In genomic region chr2:42792583-42793313, GRCh38 we compare ENCODE assay signal across 1 cellular context.
TF ChIP-seq lines count a peak whose summit lies in the region.

HAAO (minus strand) TSS chr2:42792583; CDS start chr2:42792536, 47 bp downstream.

TF ChIP-seq in HepG2, 621 proteins besides CTCF, POLR2A, EP300 and RAD21 (continued from another document and continues in another):
- TF ChIP-seq SP1 (IDR thresholded peaks at IDR 0.05) (no peak), SP1 (CRISPR knock-in tag; IDR thresholded peaks at IDR 0.05) (peak; percentile 86), ZUFSP (CRISPR knock-in tag; IDR thresholded peaks at IDR 0.05; ENCODE audit: borderline replicate concordance) (0 out of 2 replicates have a peak, but pooled peaks have one; percentile 48), HMG20B (CRISPR knock-in tag; conservative IDR thresholded peaks at IDR 0.05) (no peak; the same call in 1 of the 2 replicates), FOXA3 (CRISPR knock-in tag; IDR thresholded peaks at IDR 0.05) (peak; percentile 91), ZSCAN25 (CRISPR knock-in tag; IDR thresholded peaks at IDR 0.05) (peak; percentile 87), MXD3 (CRISPR knock-in tag; IDR thresholded peaks at IDR 0.05) (peak; percentile 90), ZNF383 (CRISPR knock-in tag; IDR thresholded peaks at IDR 0.05; ENCODE audit: borderline replicate concordance) (peak; percentile 97; the same call in 1 of the 2 replicates), ZNF326 (CRISPR knock-in tag; IDR thresholded peaks at IDR 0.05; ENCODE audit: borderline replicate concordance) (no peak), ZBTB42 (CRISPR knock-in tag; IDR thresholded peaks at IDR 0.05) (peak; percentile 93), GPN1 (CRISPR knock-in tag; IDR thresholded peaks at IDR 0.05; ENCODE audit: borderline replicate concordance) (0 out of 2 replicates have a peak, but pooled peaks have one; percentile 32), ZNF878 (CRISPR knock-in tag; IDR thresholded peaks at IDR 0.05) (peak; percentile 94; the same call in 1 of the 2 replicates), ZNF703 (CRISPR knock-in tag; IDR thresholded peaks at IDR 0.05; ENCODE audit: borderline replicate concordance) (peak; percentile 99), ZBTB44 (CRISPR knock-in tag; IDR thresholded peaks at IDR 0.05) (no peak), RFXAP (CRISPR knock-in tag; IDR thresholded peaks at IDR 0.05; ENCODE audit: borderline replicate concordance) (peak; percentile 93), ZNF883 (CRISPR knock-in tag; IDR thresholded peaks at IDR 0.05; ENCODE audit: not compliant biosample characterization) (peak; percentile 82), KDM3A (CRISPR knock-in tag; IDR thresholded peaks at IDR 0.05; ENCODE audit: low read depth) (peak; percentile 99), FOXO1 (CRISPR knock-in tag; IDR thresholded peaks at IDR 0.05) (peak; percentile 94), IKZF1 (IDR thresholded peaks at IDR 0.05) (no peak), RNF2 (conservative IDR thresholded peaks at IDR 0.05; ENCODE audit: low read depth) (0 out of 2 replicates have a peak, but pooled peaks have one; percentile 47), ONECUT2 (CRISPR knock-in tag; IDR thresholded peaks at IDR 0.05) (peak; percentile 68), RFX3 (CRISPR knock-in tag; IDR thresholded peaks at IDR 0.05) (peak; percentile 50; the same call in 1 of the 2 replicates), PREB (CRISPR knock-in tag; IDR thresholded peaks at IDR 0.05) (0 out of 2 replicates have a peak, but pooled peaks have one; percentile 59), ZNF337 (CRISPR knock-in tag; IDR thresholded peaks at IDR 0.05; ENCODE audit: borderline replicate concordance, low read depth) (0 out of 2 replicates have a peak, but pooled peaks have one; percentile 36), TCF12 (IDR thresholded peaks at IDR 0.05) (no peak), TCF12 (CRISPR knock-in tag; IDR thresholded peaks at IDR 0.05) (peak; percentile 97), ZFYVE20 (CRISPR knock-in tag; IDR thresholded peaks at IDR 0.05; ENCODE audit: borderline replicate concordance, low read depth) (peak; percentile 81; the same call in 1 of the 2 replicates), CSRNP2 (CRISPR knock-in tag; conservative IDR thresholded peaks at IDR 0.05; ENCODE audit: low read depth) (peak; percentile 76; the same call in 1 of the 2 replicates), NBN (conservative IDR thresholded peaks at IDR 0.05) (no peak), KAT2B (IDR thresholded peaks at IDR 0.05; ENCODE audit: borderline replicate concordance, low read depth, low read length) (no peak), GTF3A (CRISPR knock-in tag; conservative IDR thresholded peaks at IDR 0.05) (no peak; the same call in 1 of the 2 replicates), BHLHE40 (IDR thresholded peaks at IDR 0.05; ENCODE audit: low read length) (peak; percentile 70; the same call in 1 of the 2 replicates), ZNF605 (CRISPR knock-in tag; IDR thresholded peaks at IDR 0.05) (peak; percentile 78), ZFP36L1 (CRISPR knock-in tag; IDR thresholded peaks at IDR 0.05) (peak; percentile 79; the same call in 1 of the 2 replicates), ZC3H4 (CRISPR knock-in tag; IDR thresholded peaks at IDR 0.05; ENCODE audit: borderline replicate concordance) (peak; percentile 76; the same call in 1 of the 2 replicates), DMAP1 (CRISPR knock-in tag; IDR thresholded peaks at IDR 0.05) (peak; percentile 97), ZFP1 (CRISPR knock-in tag; IDR thresholded peaks at IDR 0.05) (peak; percentile 92), CBFB (CRISPR knock-in tag; IDR thresholded peaks at IDR 0.05) (peak; percentile 92), NCOA1 (CRISPR knock-in tag; IDR thresholded peaks at IDR 0.05) (peak; percentile 98), DMTF1 (CRISPR knock-in tag; IDR thresholded peaks at IDR 0.05) (no peak; the same call in 1 of the 2 replicates), RBM39 (IDR thresholded peaks at IDR 0.05; ENCODE audit: low read depth, low read length, poor library complexity, severe bottlenecking) (peak; percentile 75), TAF15 (IDR thresholded peaks at IDR 0.05; ENCODE audit: low read depth, low read length, poor library complexity, severe bottlenecking) (peak; percentile 97), ZNF224 (CRISPR knock-in tag; IDR thresholded peaks at IDR 0.05) (peak; percentile 98), ZNF784 (CRISPR knock-in tag; IDR thresholded peaks at IDR 0.05; ENCODE audit: borderline replicate concordance) (peak; percentile 97; the same call in 1 of the 2 replicates), HDAC2 (CRISPR knock-in tag; IDR thresholded peaks at IDR 0.05) (peak; percentile 96), ZNF20 (CRISPR knock-in tag; IDR thresholded peaks at IDR 0.05) (no peak), NR2F2 (IDR thresholded peaks at IDR 0.05; ENCODE audit: borderline replicate concordance, low read depth) (peak; percentile 67; the same call in 1 of the 2 replicates), ZNF616 (CRISPR knock-in tag; IDR thresholded peaks at IDR 0.05; ENCODE audit: low read depth) (peak; percentile 97), MEIS1 (CRISPR knock-in tag; IDR thresholded peaks at IDR 0.05; ENCODE audit: borderline replicate concordance) (peak; percentile 90), ATAD3A (CRISPR knock-in tag; IDR thresholded peaks at IDR 0.05) (0 out of 2 replicates have a peak, but pooled peaks have one; percentile 43), TMF1 (CRISPR knock-in tag; IDR thresholded peaks at IDR 0.05; ENCODE audit: low read depth) (peak; percentile 61; the same call in 1 of the 2 replicates), GMEB1 (CRISPR knock-in tag; IDR thresholded peaks at IDR 0.05; ENCODE audit: borderline replicate concordance) (peak; percentile 80; the same call in 1 of the 2 replicates), NR0B2 (CRISPR knock-in tag; IDR thresholded peaks at IDR 0.05) (peak; percentile 93), ZMYM2 (CRISPR knock-in tag; IDR thresholded peaks at IDR 0.05) (peak; percentile 92), ZNF562 (CRISPR knock-in tag; IDR thresholded peaks at IDR 0.05; ENCODE audit: borderline replicate concordance) (no peak; the same call in 1 of the 2 replicates), ZNF615 (CRISPR knock-in tag; IDR thresholded peaks at IDR 0.05; ENCODE audit: borderline replicate concordance) (peak; percentile 96; the same call in 1 of the 2 replicates), ZNF777 (CRISPR knock-in tag; IDR thresholded peaks at IDR 0.05) (peak; percentile 93), ZNF264 (CRISPR knock-in tag; IDR thresholded peaks at IDR 0.05) (peak; percentile 96), NCOA2 (CRISPR knock-in tag; IDR thresholded peaks at IDR 0.05) (peak; percentile 88), PBX2 (CRISPR knock-in tag; IDR thresholded peaks at IDR 0.05) (no peak)
